Comparison of ENCODE assay signal across 22 cellular contexts in genomic region chr14:71783786-71784185, GRCh38.
A peak's percentile ranks its signal among the peaks of the same experiment; 100 is the strongest.
DNase-seq lines count a peak whose midpoint lies in the region; ATAC-seq and TF ChIP-seq lines count a peak whose summit lies in the region.
"Had no signal": no experiment of that assay in that cellular context is flagged by ENCODE, and none has a peak within 500 bp of the region (broad histone marks: within the 10 kb centered on the region; RNA-seq: fewer than 3 reads in every experiment).

No MANE protein-coding gene starts in this region.

- no peak overlapping the region for H2BK5ac ChIP-seq in IMR-90 (ENCODE audit: low read depth, low read length, poor library complexity, severe bottlenecking)

- no peak for TF ChIP-seq RAD21 in IMR-90 (IDR thresholded peaks at IDR 0.05; ENCODE audit: low read length)

- ATAC-seq in IMR-90 (ENCODE audit: low read depth), result peak; percentile 57
- ATAC-seq in GM18517 (IDR thresholded peaks at IDR 0.05; ENCODE audit: unreplicated experiment), result no peak
- ATAC-seq in omental fat pad (ENCODE audit: low FRiP score), result no peak
- ATAC-seq in HG03045 (IDR thresholded peaks at IDR 0.05; ENCODE audit: unreplicated experiment), result no peak
- ATAC-seq: A549 had no signal

- no peaks in the 10 kb centered on the region for H4K20me1 ChIP-seq in IMR-90 (ENCODE audit: insufficient read depth, low read length)
- no peaks in the 10 kb centered on the region for H4K20me1 ChIP-seq in MM.1S (ENCODE audit: insufficient read depth, low read length)
- H4K20me1 ChIP-seq: BLaER1 treated with 17β-estradiol and CSF1 and Interleukin-3, amounts not matched to agents 10 nM and 100 nM had no signal

- H3K9me1 ChIP-seq in IMR-90 (ENCODE audit: insufficient read depth, low read length), result no peaks in the 10 kb centered on the region

- H3K79me2 ChIP-seq in MM.1S (ENCODE audit: low read length), result no peaks in the 10 kb centered on the region

- TF ChIP-seq POLR2A in IMR-90 (IDR thresholded peaks at IDR 0.05; ENCODE audit: low read depth, low read length), result no peak

- H3K56ac ChIP-seq in IMR-90 (ENCODE audit: extremely low read depth, insufficient read depth, low read length), result no peak overlapping the region

- H3K4ac ChIP-seq in IMR-90 (ENCODE audit: low read depth, low read length), result no peak overlapping the region

- H4K8ac ChIP-seq in IMR-90 (ENCODE audit: low read depth in 2 of 2, low read length in 2 of 2), result peak overlapping the region in 1 of 2 experiments; percentile 57; a peak in 1 of 4 replicates

- DNase-seq in IMR-90 (no peak), MM.1S (no peak), SK-N-MC (ENCODE audit: low read depth, low spot score) (no peak), foreskin melanocyte (peak; percentile 2), omental fat pad (ENCODE audit: low spot score) (no peak)
- no peak for DNase-seq in activated CD4-positive, CD25-positive, alpha-beta regulatory T cell (lab: John Stamatoyannopoulos, UW)
- DNase-seq: AML-193; CD4-positive, alpha-beta memory T cell; COR-L47; DMS53; HCEC 1CT; NCI-H1105 treated with DMSO at 0.1 percent for 48 hours; NCI-H146; NCI-H2107; NCI-H82; SJCRH30; T-helper 1 cell had no signal

- H3K36me3 ChIP-seq in IMR-90 (ENCODE audit: control insufficient read depth, insufficient read depth, low read length) (no peaks in the 10 kb centered on the region), MM.1S (replicated peaks; ENCODE audit: insufficient read depth, low read length) (no peaks in the 10 kb centered on the region), SK-N-MC (ENCODE audit: insufficient read depth, low read length) (no peaks in the 10 kb centered on the region)
- H3K36me3 ChIP-seq: BLaER1 treated with 17β-estradiol and CSF1 and Interleukin-3, amounts not matched to agents 10 nM and 100 nM; SJCRH30 had no signal

- H2AK5ac ChIP-seq in IMR-90 (ENCODE audit: low read depth, low read length), result no peak overlapping the region

- TF ChIP-seq CTCF in IMR-90 (conservative IDR thresholded peaks at IDR 0.05; ENCODE audit: low read depth, low read length), result no peak
- TF ChIP-seq CTCF in MM.1S (IDR thresholded peaks at IDR 0.05; ENCODE audit: low read length), result no peak
- TF ChIP-seq CTCF in omental fat pad (IDR thresholded peaks at IDR 0.05), result no peak

- H2AK9ac ChIP-seq in IMR-90 (replicated peaks; ENCODE audit: low read depth, low read length, poor library complexity), result no peak overlapping the region

- no CpG with 5 or more reads among the region's 4 CpGs for WGBS in IMR-90 (ENCODE audit: extremely low coverage in 2 of 2, insufficient read length in 1 of 2), 2 experiments

- no peak overlapping the region for H3K23ac ChIP-seq in IMR-90 (ENCODE audit: low read depth, low read length)

- H3K4me1 ChIP-seq in IMR-90 (ENCODE audit: control insufficient read depth, insufficient read depth, low read length) (peaks cover 3% of the 10 kb centered on the region; the same call in 1 of the 2 replicates), MM.1S (ENCODE audit: low read length) (no peaks in the 10 kb centered on the region)
- H3K4me1 ChIP-seq: A549; BLaER1 treated with 17β-estradiol and CSF1 and Interleukin-3, amounts not matched to agents 10 nM and 100 nM; SJCRH30 had no signal

- H4K91ac ChIP-seq in IMR-90 (ENCODE audit: insufficient read depth, low read depth, low read length), result no peak overlapping the region

- H3K18ac ChIP-seq in IMR-90 (ENCODE audit: low read depth, low read length), result peak overlapping the region; percentile 24; the same call in 1 of the 2 replicates

- H3K9me3 ChIP-seq in IMR-90 (ENCODE audit: control insufficient read depth, insufficient read depth, low read length) (no peaks in the 10 kb centered on the region; the same call in 1 of the 2 replicates), MM.1S (replicated peaks; ENCODE audit: insufficient read depth, low read length) (no peaks in the 10 kb centered on the region), SK-N-MC (ENCODE audit: low read depth, low read length) (no peaks in the 10 kb centered on the region)
- H3K9me3 ChIP-seq: A549, SJCRH30 had no signal

- H2AFZ ChIP-seq in IMR-90 (replicated peaks; ENCODE audit: low read length, poor library complexity) (no peak overlapping the region), MM.1S (ENCODE audit: low read length) (no peak overlapping the region)

- peak overlapping the region; percentile 58 for H3K4me2 ChIP-seq in IMR-90 (ENCODE audit: low read depth, low read length)
- H3K4me2 ChIP-seq in MM.1S (ENCODE audit: low read depth, low read length), result peak overlapping the region; percentile 19; the same call in 1 of the 2 replicates
- H3K4me2 ChIP-seq: A549; BLaER1 treated with 17β-estradiol and CSF1 and Interleukin-3, amounts not matched to agents 10 nM and 100 nM had no signal

- intact Hi-C loops in IMR-90 (cut with micrococcal nuclease), result no loop called here

- 0 out of 2 replicates have a peak overlapping the region, but pooled peaks have one; percentile 10 for H3K14ac ChIP-seq in IMR-90 (replicated peaks; ENCODE audit: low read depth, low read length)

- BruUV-seq in IMR-90 (replicated peaks; lab: Mats Ljungman, UMichigan), result no TSS peak

- in situ Hi-C loops in IMR-90 (cut with MboI; ENCODE audit: low sequenced_read_pairs), result no loop called here

- H3K9ac ChIP-seq in IMR-90 (ENCODE audit: low read depth, low read length) (no peak overlapping the region), MM.1S (ENCODE audit: low read length) (no peak overlapping the region), SK-N-MC (ENCODE audit: insufficient read length) (peak overlapping the region; percentile 16)
- H3K9ac ChIP-seq: BLaER1 treated with 17β-estradiol and CSF1 and Interleukin-3, amounts not matched to agents 10 nM and 100 nM had no signal

- H2BK120ac ChIP-seq in IMR-90 (ENCODE audit: low read depth, low read length), result peak overlapping the region; percentile 20; the same call in 1 of the 2 replicates

- H2BK15ac ChIP-seq in IMR-90 (ENCODE audit: low read depth, low read length), result no peak overlapping the region

- dilution Hi-C loops in IMR-90 (cut with HindIII; ENCODE audit: low sequenced_read_pairs, unreplicated experiment), result no loop called here

- H4K5ac ChIP-seq in IMR-90 (ENCODE audit: low read depth, low read length), result peak overlapping the region; percentile 25

- H3F3A ChIP-seq in MM.1S (ENCODE audit: insufficient read depth, low read length), result no peaks in the 10 kb centered on the region

- H3K27ac ChIP-seq in IMR-90 (ENCODE audit: insufficient read depth, low read length) (peak overlapping the region; percentile 1; the same call in 1 of the 2 replicates), MM.1S (ENCODE audit: low read length) (no peak overlapping the region), SK-N-MC (no peak overlapping the region)
- H3K27ac ChIP-seq: A549; BLaER1 treated with 17β-estradiol and CSF1 and Interleukin-3, amounts not matched to agents 10 nM and 100 nM; HL-60; SJCRH30 had no signal

- H3K79me1 ChIP-seq in IMR-90 (ENCODE audit: low read depth in 1 of 2, low read length in 2 of 2), result no peaks in the 10 kb centered on the region

- POLR2A ChIA-PET in IMR-90 (lab: Charles Lee; ENCODE audit: unreplicated experiment), result interaction anchor here (0.6 to 1.0 kb wide), 2 partner anchors 17 to 129 kb away, joined by 3 read pairs; no protein-coding TSS in a partner anchor

- H2BK20ac ChIP-seq in IMR-90 (ENCODE audit: low read depth, low read length), result 0 out of 2 replicates have a peak overlapping the region, but pooled peaks have one; percentile 8

- no peak overlapping the region for H3K4me3 ChIP-seq in IMR-90 (ENCODE audit: insufficient read depth, low read depth, low read length)
- no peak overlapping the region for H3K4me3 ChIP-seq in MM.1S (ENCODE audit: low read length)
- H3K4me3 ChIP-seq in SK-N-MC, result no peak overlapping the region
- H3K4me3 ChIP-seq: A549; BLaER1 treated with 17β-estradiol and CSF1 and Interleukin-3, amounts not matched to agents 10 nM and 100 nM; SJCRH30 had no signal

- CTCF ChIA-PET in IMR-90 (lab: Yijun Ruan, JAX), result interaction anchor here (1.3 to 1.5 kb wide), 2 partner anchors 11 to 15 kb away, joined by 4 read pairs; no protein-coding TSS in a partner anchor

- H3K27me3 ChIP-seq in IMR-90 (ENCODE audit: control insufficient read depth, insufficient read depth, low read length) (no peaks in the 10 kb centered on the region), MM.1S (replicated peaks; ENCODE audit: insufficient read depth, low read length) (no peaks in the 10 kb centered on the region)
- H3K27me3 ChIP-seq: BLaER1 treated with 17β-estradiol and CSF1 and Interleukin-3, amounts not matched to agents 10 nM and 100 nM; SJCRH30 had no signal

- H3K9me2 ChIP-seq in MM.1S (replicated peaks; ENCODE audit: insufficient read depth, low read length), result no peaks in the 10 kb centered on the region

TF ChIP-seq in IMR-90, 13 proteins besides CTCF, POLR2A, EP300 and RAD21:
- TF ChIP-seq CEBPB (IDR thresholded peaks at IDR 0.05; ENCODE audit: low read depth, low read length) (no peak), CHD1 (IDR thresholded peaks at IDR 0.05; ENCODE audit: low read depth, low read length) (no peak), USF2 (IDR thresholded peaks at IDR 0.05; ENCODE audit: low read depth, low read length) (no peak), FOS (IDR thresholded peaks at IDR 0.05; ENCODE audit: low read depth, low read length) (no peak), SMC3 (IDR thresholded peaks at IDR 0.05; ENCODE audit: low read depth, low read length) (no peak), RCOR1 (IDR thresholded peaks at IDR 0.05; ENCODE audit: insufficient replicate concordance, low read length) (no peak), RFX5 (IDR thresholded peaks at IDR 0.05; ENCODE audit: low read depth, low read length) (no peak), BHLHE40 (IDR thresholded peaks at IDR 0.05; ENCODE audit: low read depth, low read length) (no peak), NFE2L2 (IDR thresholded peaks at IDR 0.05; ENCODE audit: low read depth, low read length) (no peak)
- TF ChIP-seq, protein P1, sequence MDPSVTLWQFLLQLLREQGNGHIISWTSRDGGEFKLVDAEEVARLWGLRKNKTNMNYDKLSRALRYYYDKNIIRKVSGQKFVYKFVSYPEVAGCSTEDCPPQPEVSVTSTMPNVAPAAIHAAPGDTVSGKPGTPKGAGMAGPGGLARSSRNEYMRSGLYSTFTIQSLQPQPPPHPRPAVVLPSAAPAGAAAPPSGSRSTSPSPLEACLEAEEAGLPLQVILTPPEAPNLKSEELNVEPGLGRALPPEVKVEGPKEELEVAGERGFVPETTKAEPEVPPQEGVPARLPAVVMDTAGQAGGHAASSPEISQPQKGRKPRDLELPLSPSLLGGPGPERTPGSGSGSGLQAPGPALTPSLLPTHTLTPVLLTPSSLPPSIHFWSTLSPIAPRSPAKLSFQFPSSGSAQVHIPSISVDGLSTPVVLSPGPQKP (IDR thresholded peaks at IDR 0.05; ENCODE audit: borderline replicate concordance, low read depth, low read length), result no peak
